Comparison of ENCODE assay signal across 11 cellular contexts in the genomic region with DNA sequence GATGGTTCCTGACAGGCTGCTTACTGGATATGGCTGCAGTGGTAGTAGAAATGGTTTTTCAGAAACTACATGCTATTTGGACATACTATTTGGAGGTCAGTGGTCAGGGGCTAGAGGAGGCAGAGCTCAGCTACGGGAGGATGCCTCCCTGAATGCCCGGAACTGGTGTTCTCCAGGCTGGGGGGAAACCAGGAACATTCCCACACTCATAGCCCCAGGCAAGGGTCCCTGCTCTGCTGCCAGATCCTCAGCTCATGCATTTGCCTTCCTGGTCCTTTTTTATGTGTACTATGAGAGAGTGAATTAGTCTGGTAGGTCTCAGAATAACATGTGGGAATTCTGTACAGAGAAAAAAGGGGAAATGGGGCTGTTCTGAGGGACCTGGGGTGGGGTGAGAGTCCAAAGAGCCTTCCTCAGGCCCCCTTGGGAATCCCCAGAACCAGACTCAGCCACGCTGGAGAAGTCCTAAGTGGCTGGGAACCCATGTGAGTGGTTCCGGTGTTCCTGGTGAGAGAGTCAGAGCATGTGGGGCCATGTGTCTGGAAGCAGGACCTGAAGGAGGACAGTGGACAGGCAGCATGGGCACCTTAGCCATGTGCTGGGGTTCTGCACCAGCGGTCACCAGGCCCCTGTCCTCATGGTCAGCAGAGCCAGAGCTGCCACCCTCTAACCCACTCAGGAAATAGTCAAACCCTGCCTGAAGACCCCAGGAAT. TPM values are rescaled to one million over a fixed set of nuclear protein-coding genes. Genes with fewer than 3 reads are reported as not detected.
DNase-seq lines count a peak whose midpoint lies in the region; ATAC-seq, FAIRE-seq and TF ChIP-seq lines count a peak whose summit lies in the region.
"Had no signal": no experiment of that assay in that cellular context is flagged by ENCODE, and none has a peak within 500 bp of the region (broad histone marks: within the 10 kb centered on the region; RNA-seq: fewer than 3 reads in every experiment).

No MANE protein-coding gene starts in this region.

- POLR2A ChIA-PET in AG04450 (lab: Yijun Ruan, JAX) = interaction anchor here (0.6 to 1.4 kb wide), 2 partner anchors 20 kb away, joined by 4 to 5 read pairs; no protein-coding TSS in a partner anchor

- H3K4me1 Mint-ChIP-seq in endodermal cell = peaks cover 14% of the 10 kb centered on the region

- H3K4me1 ChIP-seq in HUES6 (ENCODE audit: control insufficient read depth, insufficient read depth, low read length) (peaks cover 10% of the 10 kb centered on the region), endodermal cell (ENCODE audit: control insufficient read depth, insufficient read depth, low read length) (peaks cover 4% of the 10 kb centered on the region), pancreas (peaks cover 28 to 63% (median 38%) of the 10 kb centered on the region in 3 donors)

- peak overlapping the region; percentile 68 for H3K27ac ChIP-seq in AG04450 (ENCODE audit: low read depth, low read length)
- 0 out of 2 replicates have a peak overlapping the region, but pooled peaks have one; percentile 50 for H3K27ac ChIP-seq in HUES6 (ENCODE audit: low read depth, low read length)
- peak overlapping the region; percentile 53 for H3K27ac ChIP-seq in endodermal cell (ENCODE audit: low read depth, low read length)
- H3K27ac ChIP-seq in pancreas = peak overlapping the region in 3 of 4 donors; percentile 39 to 76 (median 56)

- no peaks in the 10 kb centered on the region for H3K9me3 ChIP-seq in AG04450 (ENCODE audit: control insufficient read depth, insufficient read depth, low read length)
- no peaks in the 10 kb centered on the region for H3K9me3 ChIP-seq in HUES6 (ENCODE audit: control insufficient read depth, insufficient read depth, low read depth, low read length)
- H3K9me3 ChIP-seq in endodermal cell (ENCODE audit: control insufficient read depth, low read length) = no peaks in the 10 kb centered on the region
- H3K9me3 ChIP-seq in pancreas = no peaks in the 10 kb centered on the region

- H3K4me3 ChIP-seq in AG04450 (ENCODE audit: low read depth, low read length) (no peak overlapping the region), HUES6 (ENCODE audit: low read depth, low read length) (no peak overlapping the region), endodermal cell (ENCODE audit: low read length) (no peak overlapping the region), pancreas (no peak overlapping the region)

- peak overlapping the region; percentile 35 for H3K27ac Mint-ChIP-seq in endodermal cell
- H3K27ac Mint-ChIP-seq: activated naive CD4-positive, alpha-beta T cell treated with anti-CD3 and anti-CD28 coated beads for 36 hours had no signal

- intact Hi-C loops in pancreas (cut with DNase I) (no loop called here), left colon (cut with DNase I, micrococcal nuclease) (no loop called here)

- DNase-seq in AG04450 (ENCODE audit: low read depth, low spot score) (no peak), endodermal cell (no peak), pancreas (no peak), KBM-7 (no peak), left colon (no peak)
- DNase-seq: activated naive CD4-positive, alpha-beta T cell treated with anti-CD3 and anti-CD28 coated beads for 36 hours; foreskin melanocyte; NCI-H1436 had no signal

- TF ChIP-seq CTCF in AG04450 (IDR thresholded peaks at IDR 0.05; ENCODE audit: low read depth, low read length) (no peak), endodermal cell (conservative IDR thresholded peaks at IDR 0.05) (no peak), pancreas (IDR thresholded peaks at IDR 0.05) (no peak)

- H3K36me3 ChIP-seq in HUES6 (ENCODE audit: control insufficient read depth, insufficient read depth, low read length) (peaks cover 3% of the 10 kb centered on the region), endodermal cell (ENCODE audit: control insufficient read depth, insufficient read depth, low read length) (peaks cover 25% of the 10 kb centered on the region), pancreas (no peaks in the 10 kb centered on the region)

- H3K36me3 Mint-ChIP-seq in endodermal cell (ENCODE audit: low read depth) = peaks cover 9% of the 10 kb centered on the region

- H3K4me3 Mint-ChIP-seq in endodermal cell = no peak overlapping the region
- H3K4me3 Mint-ChIP-seq: activated naive CD4-positive, alpha-beta T cell treated with anti-CD3 and anti-CD28 coated beads for 36 hours had no signal

- WGBS in endodermal cell (ENCODE audit: insufficient coverage in 1 of 2, insufficient read length in 1 of 2), 2 experiments = 94 to 100% methylated on average over 3 to 5 of the region's 5 CpGs
- 80 to 81% methylated on average over 5 of the region's 5 CpGs for WGBS in pancreas, 2 donors

- ATAC-seq in pancreas (peak in 1 of 4 donors; percentile 6), HG02884 (IDR thresholded peaks at IDR 0.05; ENCODE audit: unreplicated experiment) (no peak), HG03457 (IDR thresholded peaks at IDR 0.05; ENCODE audit: unreplicated experiment) (no peak), left colon (no peak)

- H3K27me3 Mint-ChIP-seq in endodermal cell (ENCODE audit: insufficient read depth) = no peaks in the 10 kb centered on the region

- no peaks in the 10 kb centered on the region for H3K9me3 Mint-ChIP-seq in endodermal cell
- H3K9me3 Mint-ChIP-seq: activated naive CD4-positive, alpha-beta T cell treated with anti-CD3 and anti-CD28 coated beads for 36 hours had no signal

- FAIRE-seq in pancreas (lab: Jason Lieb, UNC) = no peak

- H3K27me3 ChIP-seq in AG04450 (ENCODE audit: control insufficient read depth, insufficient read depth, low read length) (no peaks in the 10 kb centered on the region), HUES6 (ENCODE audit: control insufficient read depth, insufficient read depth, low read length) (no peaks in the 10 kb centered on the region), endodermal cell (ENCODE audit: control insufficient read depth, insufficient read depth, low read length, poor library complexity, severe bottlenecking) (no peaks in the 10 kb centered on the region), pancreas (no peaks in the 10 kb centered on the region)

- H3K9ac ChIP-seq in HUES6 (ENCODE audit: low read length) = no peak overlapping the region
- H3K9ac ChIP-seq in endodermal cell (ENCODE audit: extremely low read depth, low read length, poor library complexity, severe bottlenecking) = no peak overlapping the region

- in situ Hi-C loops in KBM-7 (cut with MboI; ENCODE audit: low pct_unique_long_range_greater_than_20kb, low sequenced_read_pairs) = no loop called here

- CTCF ChIA-PET in AG04450 (lab: Charles Lee) = no interaction called here

RNA-seq across cellular contexts. Expression of gene MYL9, which starts 58.0 kb away (rescaled TPM):
- polyA plus RNA-seq in AG04450 (2011; rRNA removed) (273 and 380 TPM in 2 replicates), pancreas (100 to 1,000 TPM in 1 of 2 donors, 10 to 100 TPM in 1; 64.9 to 122 TPM)
- 338 and 442 TPM in 2 replicates for polyA minus RNA-seq in AG04450 (2011; rRNA and poly(A)+ RNA removed)
- total RNA-seq in endodermal cell (100 to 1,000 TPM; 264 to 284 TPM), pancreas (10 to 100 TPM in 5 of 6 donors, 1 to 10 TPM in 1; 9.9 to 62.2 (median 20.1) TPM), left colon (100 to 1,000 TPM in 1 of 2 donors, 10 to 100 TPM in 1; 36.9 to 484 TPM)
- 186 TPM for polyA plus RNA-seq in endodermal cell (2013, experiment 1 of 2)
- 220 TPM for polyA plus RNA-seq in endodermal cell (2013, experiment 2 of 2)
- total RNA-seq: activated naive CD4-positive, alpha-beta T cell treated with anti-CD3 and anti-CD28 coated beads for 36 hours had no signal
